ENCODE assay signal across 24 cellular contexts in the genomic region with DNA sequence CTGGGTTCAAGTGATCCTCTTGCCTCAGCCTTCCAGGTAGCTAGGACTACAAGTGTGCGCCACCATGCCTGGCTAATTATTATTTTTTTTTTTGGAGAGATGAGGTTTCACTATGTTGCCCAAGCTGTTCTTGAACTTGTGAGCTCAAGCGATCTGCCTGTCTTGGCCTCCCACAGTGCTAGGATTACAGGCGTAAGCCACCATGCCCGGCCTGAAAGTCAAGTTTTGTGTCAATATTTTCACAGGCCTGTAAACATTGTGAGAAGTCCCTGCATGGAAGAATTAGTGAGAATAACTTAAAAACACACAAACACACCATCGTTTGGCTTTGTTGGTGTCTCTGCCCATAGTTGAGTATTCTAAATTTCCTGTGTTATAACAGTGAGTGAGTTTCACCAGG.
"Had no signal": no experiment of that assay in that cellular context is flagged by ENCODE, and none has a peak within 500 bp of the region (broad histone marks: within the 10 kb centered on the region; RNA-seq: fewer than 3 reads in every experiment).

No MANE protein-coding gene starts in this region.

- H3K27me3 ChIP-seq: sigmoid colon, suprapubic skin, tibial artery had no signal

- H3K9me3 ChIP-seq: sigmoid colon, suprapubic skin, tibial artery had no signal

- H3K9me3 Mint-ChIP-seq: activated naive CD4-positive, alpha-beta T cell treated with anti-CD3 and anti-CD28 coated beads, Interleukin-2, amount 10 ng/mL, durations not matched to agents 7 days and 5 days; activated naive CD8-positive, alpha-beta T cell treated with anti-CD3 and anti-CD28 coated beads, Interleukin-2, amount 10 ng/mL, durations not matched to agents 7 days and 5 days; activated T-helper 1 cell treated with anti-CD3 and anti-CD28 coated beads, Interleukin-12 subunit alpha, Interleukin-12 subunit beta, Interleukin-2, Interleukin-4 antibody, amounts not matched to agents 30 ng/mL and 10 ng/mL and 1 ng/mL, durations not matched to agents 14 hours and 24 hours and 36 hours; endodermal cell; natural killer cell; T-helper 1 cell treated with Interleukin-12 subunit alpha and Interleukin-12 subunit beta and Interleukin-4 antibody, amounts not matched to agents 30 μg/mL and 1 μg/mL, for 36 hours had no signal

- H3K4me3 ChIP-seq: sigmoid colon, suprapubic skin, tibial artery had no signal

- H3K4me1 Mint-ChIP-seq: activated naive CD4-positive, alpha-beta T cell treated with anti-CD3 and anti-CD28 coated beads, Interleukin-2, amount 10 ng/mL, durations not matched to agents 7 days and 5 days; endodermal cell; natural killer cell had no signal

- H3K27me3 Mint-ChIP-seq: activated naive CD4-positive, alpha-beta T cell treated with anti-CD3 and anti-CD28 coated beads, Interleukin-2, amount 10 ng/mL, durations not matched to agents 7 days and 5 days; activated naive CD8-positive, alpha-beta T cell treated with anti-CD3 and anti-CD28 coated beads, Interleukin-2, amount 10 ng/mL, durations not matched to agents 7 days and 5 days; progenitor cell of endocrine pancreas had no signal

- H3K27ac ChIP-seq: suprapubic skin, tibial artery, WERI-Rb-1 had no signal

- DNase-seq: activated CD4-positive, alpha-beta T cell treated with anti-CD3 and anti-CD28 coated beads for 48 hours; activated CD4-positive, alpha-beta T cell treated with anti-CD3 and anti-CD28 coated beads, Interleukin-2, amount 50 U/mL, for 48 hours; activated CD8-positive, alpha-beta memory T cell treated with anti-CD3 and anti-CD28 coated beads, Interleukin-2, amount 50 U/mL, for 4 hours; activated effector memory CD4-positive, alpha-beta T cell treated with anti-CD3 and anti-CD28 coated beads, Interleukin-2, amount 50 U/mL, for 16 hours; activated naive CD4-positive, alpha-beta T cell treated with anti-CD3 and anti-CD28 coated beads, Interleukin-2, amount 10 ng/mL, durations not matched to agents 7 days and 5 days; activated naive CD8-positive, alpha-beta T cell treated with anti-CD3 and anti-CD28 coated beads, Interleukin-2, amount 10 ng/mL, durations not matched to agents 7 days and 5 days; activated T-cell treated with anti-CD3 and anti-CD28 coated beads, Interleukin-2, amount 50 U/mL, for 1 hour; central memory CD4-positive, alpha-beta T cell; endodermal cell; kidney glomerular epithelial cell; natural killer cell; sigmoid colon; small intestine; stimulated activated CD4-positive, alpha-beta T cell treated with anti-CD3 and anti-CD28 coated beads, Interleukin-4, amount 100 ng/mL, for 4 hours; stimulated activated CD8-positive, alpha-beta memory T cell treated with anti-CD3 and anti-CD28 coated beads, Interleukin-4, amount 100 ng/mL, for 48 hours; stimulated activated naive CD4-positive, alpha-beta T cell; SW 1271; T-helper 9 cell; WERI-Rb-1 had no signal

- H3K4me1 ChIP-seq: sigmoid colon, suprapubic skin, tibial artery had no signal

- H3K36me3 Mint-ChIP-seq: natural killer cell had no signal

- H3K4me3 Mint-ChIP-seq: activated naive CD4-positive, alpha-beta T cell treated with anti-CD3 and anti-CD28 coated beads, Interleukin-2, amount 10 ng/mL, durations not matched to agents 7 days and 5 days; activated naive CD8-positive, alpha-beta T cell treated with anti-CD3 and anti-CD28 coated beads, Interleukin-2, amount 10 ng/mL, durations not matched to agents 7 days and 5 days; activated T-helper 1 cell treated with anti-CD3 and anti-CD28 coated beads, Interleukin-12 subunit alpha, Interleukin-12 subunit beta, Interleukin-2, Interleukin-4 antibody, amounts not matched to agents 30 ng/mL and 10 ng/mL and 1 ng/mL, durations not matched to agents 14 hours and 24 hours and 36 hours; endodermal cell; natural killer cell; T-helper 1 cell treated with Interleukin-12 subunit alpha and Interleukin-12 subunit beta and Interleukin-4 antibody, amounts not matched to agents 30 μg/mL and 1 μg/mL, for 36 hours had no signal

- H3K27ac Mint-ChIP-seq: activated naive CD4-positive, alpha-beta T cell treated with anti-CD3 and anti-CD28 coated beads, Interleukin-2, amount 10 ng/mL, durations not matched to agents 7 days and 5 days; activated naive CD8-positive, alpha-beta T cell treated with anti-CD3 and anti-CD28 coated beads, Interleukin-2, amount 10 ng/mL, durations not matched to agents 7 days and 5 days; activated T-helper 1 cell treated with anti-CD3 and anti-CD28 coated beads, Interleukin-12 subunit alpha, Interleukin-12 subunit beta, Interleukin-2, Interleukin-4 antibody, amounts not matched to agents 30 ng/mL and 10 ng/mL and 1 ng/mL, durations not matched to agents 14 hours and 24 hours and 36 hours; endodermal cell; progenitor cell of endocrine pancreas; T-helper 1 cell treated with Interleukin-12 subunit alpha and Interleukin-12 subunit beta and Interleukin-4 antibody, amounts not matched to agents 30 μg/mL and 1 μg/mL, for 36 hours had no signal
